In genomic region chr12:91610561-91610960, GRCh38 we compare ENCODE assay signal across 29 cellular contexts.
"Had no signal": no experiment of that assay in that cellular context is flagged by ENCODE, and none has a peak within 500 bp of the region (broad histone marks: within the 10 kb centered on the region; RNA-seq: fewer than 3 reads in every experiment).

No MANE protein-coding gene starts in this region.

- H3K4me3 Mint-ChIP-seq: natural killer cell; nephron; neural crest cell; stimulated activated effector memory CD8-positive, alpha-beta T cell treated with anti-CD3 and anti-CD28 coated beads, Interleukin-12 subunit alpha, Interleukin-12 subunit beta, amount 100 ng/mL, for 72 hours; stimulated activated naive B cell treated with anti-CD40 and anti-IgM and Interleukin-4, amounts not matched to agents 10 μg/mL and 1 μg/mL and 100 μg/mL, for 72 hours; stimulated activated naive CD8-positive, alpha-beta T cell treated with anti-CD3 and anti-CD28 coated beads, Interleukin-15, Interleukin-2, amounts not matched to agents 100 ng/mL and 50 ng/mL, for 24 hours had no signal

- H3K9ac ChIP-seq: parathyroid adenoma had no signal

- H3K36me3 Mint-ChIP-seq: natural killer cell; stimulated activated effector memory CD8-positive, alpha-beta T cell treated with anti-CD3 and anti-CD28 coated beads, Interleukin-12 subunit alpha, Interleukin-12 subunit beta, amount 100 ng/mL, for 72 hours; stimulated activated naive B cell treated with anti-CD40 and anti-IgM and Interleukin-4, amounts not matched to agents 10 μg/mL and 1 μg/mL and 100 μg/mL, for 72 hours had no signal

- H3K9me3 ChIP-seq: ovary, psoas muscle, right lobe of liver, sigmoid colon, stomach, thoracic aorta, thyroid gland, tibial nerve, upper lobe of left lung, vagina had no signal

- H3K27ac Mint-ChIP-seq: natural killer cell; nephron; progenitor cell of endocrine pancreas; stimulated activated effector memory CD8-positive, alpha-beta T cell treated with anti-CD3 and anti-CD28 coated beads, Interleukin-12 subunit alpha, Interleukin-12 subunit beta, amount 100 ng/mL, for 72 hours; stimulated activated naive B cell treated with anti-CD40 and anti-IgM and Interleukin-4, amounts not matched to agents 10 μg/mL and 1 μg/mL and 100 μg/mL, for 72 hours; stimulated activated naive CD8-positive, alpha-beta T cell treated with anti-CD3 and anti-CD28 coated beads, Interleukin-15, Interleukin-2, amounts not matched to agents 100 ng/mL and 50 ng/mL, for 24 hours had no signal

- H3K4me1 ChIP-seq: psoas muscle, right lobe of liver, sigmoid colon, stomach, thyroid gland, tibial nerve, upper lobe of left lung had no signal

- DNase-seq: natural killer cell; occipital lobe; ovary; posterior cingulate gyrus; psoas muscle; right cardiac atrium; right lobe of liver; sigmoid colon; small intestine; stimulated activated CD4-positive, alpha-beta T cell treated with anti-CD3 and anti-CD28 coated beads, Interleukin-15, amount 100 ng/mL, for 24 hours; stimulated activated CD4-positive, alpha-beta T cell treated with anti-CD3 and anti-CD28 coated beads, Interleukin-2, amount 100 ng/mL, for 24 hours; stimulated activated CD4-positive, alpha-beta T cell treated with anti-CD3 and anti-CD28 coated beads, Interleukin-2, amount 100 ng/mL, for 48 hours; stimulated activated CD4-positive, alpha-beta T cell treated with anti-CD3 and anti-CD28 coated beads, Interleukin-4, amount 100 ng/mL, for 24 hours; stimulated activated naive B cell treated with anti-CD40 and anti-IgM and Interleukin-4, amounts not matched to agents 10 μg/mL and 1 μg/mL and 100 μg/mL, for 72 hours; stimulated activated naive CD4-positive, alpha-beta T cell treated with Interleukin-2 at 50 U/mL for 16 hours; stomach; thyroid gland; trophoblast cell; upper lobe of left lung had no signal

- H3K27me3 ChIP-seq: ovary, right lobe of liver, sigmoid colon, stomach, thyroid gland, tibial nerve, upper lobe of left lung, vagina had no signal

- H3K4me3 ChIP-seq: ovary, psoas muscle, right lobe of liver, sigmoid colon, stomach, thoracic aorta, thyroid gland, tibial nerve, upper lobe of left lung, vagina had no signal

- H3K27me3 Mint-ChIP-seq: progenitor cell of endocrine pancreas; stimulated activated naive CD8-positive, alpha-beta T cell treated with anti-CD3 and anti-CD28 coated beads, Interleukin-15, Interleukin-2, amounts not matched to agents 100 ng/mL and 50 ng/mL, for 24 hours had no signal

- FAIRE-seq: small intestine, urothelium cell line had no signal

- ATAC-seq: natural killer cell; psoas muscle; right cardiac atrium; right lobe of liver; stimulated activated effector memory CD8-positive, alpha-beta T cell treated with anti-CD3 and anti-CD28 coated beads, Interleukin-12 subunit alpha, Interleukin-12 subunit beta, amount 100 ng/mL, for 72 hours; stimulated activated naive B cell treated with anti-CD40 and anti-IgM and Interleukin-4, amounts not matched to agents 10 μg/mL and 1 μg/mL and 100 μg/mL, for 72 hours had no signal

- H3K9me3 Mint-ChIP-seq: natural killer cell; nephron; neural crest cell; stimulated activated effector memory CD8-positive, alpha-beta T cell treated with anti-CD3 and anti-CD28 coated beads, Interleukin-12 subunit alpha, Interleukin-12 subunit beta, amount 100 ng/mL, for 72 hours; stimulated activated naive B cell treated with anti-CD40 and anti-IgM and Interleukin-4, amounts not matched to agents 10 μg/mL and 1 μg/mL and 100 μg/mL, for 72 hours; stimulated activated naive CD8-positive, alpha-beta T cell treated with anti-CD3 and anti-CD28 coated beads, Interleukin-15, Interleukin-2, amounts not matched to agents 100 ng/mL and 50 ng/mL, for 24 hours had no signal

- H3K36me3 ChIP-seq: ovary, right lobe of liver, sigmoid colon, stomach, thoracic aorta, thyroid gland, tibial nerve, upper lobe of left lung, vagina had no signal

- H3K4me1 Mint-ChIP-seq: natural killer cell had no signal

- H3K27ac ChIP-seq: ovary, parathyroid adenoma, psoas muscle, right lobe of liver, sigmoid colon, stomach, thoracic aorta, thyroid gland, tibial nerve, upper lobe of left lung, vagina had no signal

- H2AFZ ChIP-seq: parathyroid adenoma had no signal

- H3K79me2 ChIP-seq: parathyroid adenoma had no signal
